Comparison of ENCODE assay signal across 1 cellular context in genomic region chr6:119170427-119171407, GRCh38.
TF ChIP-seq lines count a peak whose summit lies in the region.

No MANE protein-coding gene starts in this region.

TF ChIP-seq in IMR-90, 13 proteins besides CTCF, POLR2A, EP300 and RAD21 (continued from another document):
- TF ChIP-seq USF2 (IDR thresholded peaks at IDR 0.05; ENCODE audit: low read depth, low read length), result no peak
- no peak for TF ChIP-seq FOS (IDR thresholded peaks at IDR 0.05; ENCODE audit: low read depth, low read length)
- no peak for TF ChIP-seq CHD1 (IDR thresholded peaks at IDR 0.05; ENCODE audit: low read depth, low read length)
- no peak for TF ChIP-seq BHLHE40 (IDR thresholded peaks at IDR 0.05; ENCODE audit: low read depth, low read length)
- TF ChIP-seq RFX5 (IDR thresholded peaks at IDR 0.05; ENCODE audit: low read depth, low read length), result no peak
- no peak for TF ChIP-seq RCOR1 (IDR thresholded peaks at IDR 0.05; ENCODE audit: insufficient replicate concordance, low read length)
- no peak for TF ChIP-seq CEBPB (IDR thresholded peaks at IDR 0.05; ENCODE audit: low read depth, low read length)
- TF ChIP-seq MXI1 (IDR thresholded peaks at IDR 0.05; ENCODE audit: borderline replicate concordance, low read depth, low read length), result no peak
- no peak for TF ChIP-seq SMC3 (IDR thresholded peaks at IDR 0.05; ENCODE audit: low read depth, low read length)
- TF ChIP-seq MAFK (IDR thresholded peaks at IDR 0.05; ENCODE audit: low read depth, low read length), result no peak
- TF ChIP-seq NFE2L2 (IDR thresholded peaks at IDR 0.05; ENCODE audit: low read depth, low read length), result no peak
- TF ChIP-seq ELK1 (IDR thresholded peaks at IDR 0.05; ENCODE audit: borderline replicate concordance, low read depth, low read length), result no peak
